34 cellular contexts compared by ENCODE assay signal in the genomic region with DNA sequence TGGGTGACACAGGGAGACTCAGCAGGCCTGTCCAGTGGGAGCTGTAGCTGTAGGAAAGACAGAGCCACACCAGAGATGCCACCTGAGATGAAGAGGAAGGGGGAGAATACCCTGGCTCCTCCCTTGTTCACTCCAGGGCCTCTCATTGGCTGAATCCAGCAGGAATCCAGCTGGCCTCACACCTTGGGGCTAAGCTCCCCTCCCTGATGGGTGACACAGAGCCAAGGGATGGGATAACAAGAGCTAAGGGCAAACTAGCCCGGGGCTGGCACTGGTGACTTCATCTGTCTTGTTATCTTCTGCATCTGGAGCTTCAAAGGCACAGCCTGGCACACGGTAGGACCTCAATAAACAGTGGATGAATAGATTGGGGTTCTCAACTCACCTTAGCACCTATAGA. TPM values are rescaled to one million over a fixed set of nuclear protein-coding genes. Genes with fewer than 3 reads are reported as not detected.
"Had no signal": no experiment of that assay in that cellular context is flagged by ENCODE, and none has a peak within 500 bp of the region (broad histone marks: within the 10 kb centered on the region; RNA-seq: fewer than 3 reads in every experiment).

No MANE protein-coding gene starts in this region.

- H3K36me3 Mint-ChIP-seq: activated naive CD4-positive, alpha-beta T cell treated with anti-CD3 and anti-CD28 coated beads, Interleukin-2, amount 10 ng/mL, durations not matched to agents 7 days and 5 days; activated naive CD8-positive, alpha-beta T cell; brain; WTC11 had no signal

- H3K9me3 Mint-ChIP-seq: activated CD4-positive, alpha-beta memory T cell treated with anti-CD3 and anti-CD28 coated beads, Interleukin-2, amount 10 ng/mL, durations not matched to agents 7 days and 5 days; activated naive CD4-positive, alpha-beta T cell treated with anti-CD3 and anti-CD28 coated beads, Interleukin-2, amount 10 ng/mL, durations not matched to agents 7 days and 5 days; activated naive CD8-positive, alpha-beta T cell treated with anti-CD3 and anti-CD28 coated beads, Interleukin-2, amount 50 U/mL, for 24 hours; activated T-cell treated with anti-CD3 and anti-CD28 coated beads, Interleukin-2, amount 50 U/mL, for 4 hours; activated T-helper 1 cell treated with anti-CD3 and anti-CD28 coated beads, Interleukin-12 subunit alpha, Interleukin-12 subunit beta, Interleukin-2, Interleukin-4 antibody, amounts not matched to agents 30 ng/mL and 10 ng/mL and 1 ng/mL, durations not matched to agents 14 hours and 24 hours and 36 hours; T-helper 1 cell treated with Interleukin-12 subunit alpha and Interleukin-12 subunit beta and Interleukin-4 antibody, amounts not matched to agents 30 μg/mL and 1 μg/mL, for 36 hours; T-helper 2 cell treated with Interferon-gamma antibody and Interleukin-4, amounts not matched to agents 5 μg/mL and 100 μg/mL, for 36 hours had no signal

- H3K4me3 Mint-ChIP-seq: activated CD4-positive, alpha-beta memory T cell treated with anti-CD3 and anti-CD28 coated beads, Interleukin-2, amount 10 ng/mL, durations not matched to agents 7 days and 5 days; activated CD4-positive, alpha-beta T cell treated with anti-CD3 and anti-CD28 coated beads for 36 hours; activated naive CD4-positive, alpha-beta T cell treated with anti-CD3 and anti-CD28 coated beads, Interleukin-2, amount 10 ng/mL, durations not matched to agents 7 days and 5 days; activated naive CD8-positive, alpha-beta T cell; activated naive CD8-positive, alpha-beta T cell treated with anti-CD3 and anti-CD28 coated beads, Interleukin-2, amount 50 U/mL, for 24 hours; activated T-cell treated with anti-CD3 and anti-CD28 coated beads, Interleukin-2, amount 50 U/mL, for 4 hours; activated T-helper 1 cell treated with anti-CD3 and anti-CD28 coated beads, Interleukin-12 subunit alpha, Interleukin-12 subunit beta, Interleukin-2, Interleukin-4 antibody, amounts not matched to agents 30 ng/mL and 10 ng/mL and 1 ng/mL, durations not matched to agents 14 hours and 24 hours and 36 hours; brain; T-helper 1 cell treated with Interleukin-12 subunit alpha and Interleukin-12 subunit beta and Interleukin-4 antibody, amounts not matched to agents 30 μg/mL and 1 μg/mL, for 36 hours; T-helper 2 cell treated with Interferon-gamma antibody and Interleukin-4, amounts not matched to agents 5 μg/mL and 100 μg/mL, for 36 hours; WTC11 had no signal

- ATAC-seq: activated CD4-positive, alpha-beta T cell treated with anti-CD3 and anti-CD28 coated beads for 36 hours; activated CD4-positive, CD25-positive, alpha-beta regulatory T cell treated with anti-CD3 and anti-CD28 coated beads, Interleukin-2, amount 50 U/mL, for 24 hours; activated naive CD8-positive, alpha-beta T cell treated with anti-CD3 and anti-CD28 coated beads, Interleukin-2, amount 50 U/mL, for 24 hours; activated T-cell treated with anti-CD3 and anti-CD28 coated beads, Interleukin-2, amount 50 U/mL, for 4 hours; PC-3; WTC11 had no signal

- H3K27me3 ChIP-seq: SJSA1 had no signal

- H3K27ac Mint-ChIP-seq: activated CD4-positive, alpha-beta memory T cell treated with anti-CD3 and anti-CD28 coated beads, Interleukin-2, amount 10 ng/mL, durations not matched to agents 7 days and 5 days; activated CD4-positive, alpha-beta T cell treated with anti-CD3 and anti-CD28 coated beads for 36 hours; activated naive CD4-positive, alpha-beta T cell treated with anti-CD3 and anti-CD28 coated beads, Interleukin-2, amount 10 ng/mL, durations not matched to agents 7 days and 5 days; activated naive CD8-positive, alpha-beta T cell; activated naive CD8-positive, alpha-beta T cell treated with anti-CD3 and anti-CD28 coated beads, Interleukin-2, amount 50 U/mL, for 24 hours; activated T-helper 1 cell treated with anti-CD3 and anti-CD28 coated beads, Interleukin-12 subunit alpha, Interleukin-12 subunit beta, Interleukin-2, Interleukin-4 antibody, amounts not matched to agents 30 ng/mL and 10 ng/mL and 1 ng/mL, durations not matched to agents 14 hours and 24 hours and 36 hours; brain; T-helper 1 cell treated with Interleukin-12 subunit alpha and Interleukin-12 subunit beta and Interleukin-4 antibody, amounts not matched to agents 30 μg/mL and 1 μg/mL, for 36 hours; T-helper 2 cell treated with Interferon-gamma antibody and Interleukin-4, amounts not matched to agents 5 μg/mL and 100 μg/mL, for 36 hours; WTC11 had no signal

- H3K4me3 ChIP-seq: Peyer's patch, SJSA1 had no signal

- DNase-seq: activated CD4-positive, alpha-beta memory T cell treated with anti-CD3 and anti-CD28 coated beads, Interleukin-2, amount 10 ng/mL, durations not matched to agents 7 days and 5 days; activated CD4-positive, alpha-beta T cell treated with anti-CD3 and anti-CD28 coated beads for 36 hours; activated naive CD4-positive, alpha-beta T cell treated with anti-CD3 and anti-CD28 coated beads, Interleukin-2, amount 10 ng/mL, durations not matched to agents 7 days and 5 days; activated naive CD8-positive, alpha-beta T cell treated with anti-CD3 and anti-CD28 coated beads, Interleukin-2, amount 50 U/mL, for 24 hours; activated T-cell treated with anti-CD3 and anti-CD28 coated beads for 4 hours; activated T-cell treated with anti-CD3 and anti-CD28 coated beads, Interleukin-2, amount 50 U/mL, for 4 hours; anterior cingulate cortex; central memory CD4-positive, alpha-beta T cell; NCI-H1105; NCI-H1417 treated with DMSO at 0.1 percent for 48 hours; NCI-H187 treated with DMSO at 0.1 percent for 48 hours; NCI-H2081; NCI-H2171 treated with DMSO at 0.1 percent for 48 hours; NCI-H345; NCI-H524 treated with DMSO at 0.1 percent for 48 hours; NCI-H748 treated with DMSO at 0.1 percent for 48 hours; NK-92 treated with Interleukin-12 subunit alpha and Interleukin-12 subunit beta, amount 100 ng/mL, for 24 hours; PC-3; Peyer's patch; RPMI8226; SHP77 treated with DMSO at 0.1 percent for 48 hours; SK-N-SH had no signal

- H3K36me3 ChIP-seq: Peyer's patch had no signal

- H3K4me1 Mint-ChIP-seq: activated CD4-positive, alpha-beta memory T cell treated with anti-CD3 and anti-CD28 coated beads, Interleukin-2, amount 10 ng/mL, durations not matched to agents 7 days and 5 days; activated CD4-positive, alpha-beta T cell treated with anti-CD3 and anti-CD28 coated beads for 36 hours; activated naive CD4-positive, alpha-beta T cell treated with anti-CD3 and anti-CD28 coated beads, Interleukin-2, amount 10 ng/mL, durations not matched to agents 7 days and 5 days; activated naive CD8-positive, alpha-beta T cell treated with anti-CD3 and anti-CD28 coated beads, Interleukin-2, amount 50 U/mL, for 24 hours; brain; WTC11 had no signal

- H3K4me1 ChIP-seq: Peyer's patch, SJSA1 had no signal

- H3K27ac ChIP-seq: KMS-11, Peyer's patch, SJSA1 had no signal

- H3K9me3 ChIP-seq: Peyer's patch, SJSA1, SK-N-SH had no signal

RNA-seq across cellular contexts. Expression of a gene that starts 40.0 kb away (rescaled TPM):
- total RNA-seq: activated CD4-positive, alpha-beta memory T cell treated with anti-CD3 and anti-CD28 coated beads, Interleukin-2, amount 10 ng/mL, durations not matched to agents 7 days and 5 days; activated CD4-positive, alpha-beta T cell treated with anti-CD3 and anti-CD28 coated beads for 36 hours; activated CD8-positive, alpha-beta memory T cell treated with anti-CD3 and anti-CD28 coated beads for 36 hours; activated T-cell treated with anti-CD3 and anti-CD28 coated beads, Interleukin-2, amount 50 U/mL, for 4 hours; activated T-helper 1 cell treated with anti-CD3 and anti-CD28 coated beads, Interleukin-12 subunit alpha, Interleukin-12 subunit beta, Interleukin-2, Interleukin-4 antibody, amounts not matched to agents 30 ng/mL and 10 ng/mL and 1 ng/mL, durations not matched to agents 14 hours and 24 hours and 36 hours; LHCN-M2; NCI-H460; PC-3; Peyer's patch; SJSA1; WTC11 had no signal
- polyA plus RNA-seq: SK-N-SH had no signal
